1 cellular context compared by ENCODE assay signal in genomic region chr2:172109670-172110421, GRCh38.
A peak's percentile ranks its signal among the peaks of the same experiment; 100 is the strongest.
TF ChIP-seq lines count a peak whose summit lies in the region.

No MANE protein-coding gene starts in this region.

TF ChIP-seq in HepG2, 621 proteins besides CTCF, POLR2A, EP300 and RAD21 (continued from another document and continues in another):
- no peak for TF ChIP-seq PRDM15 (CRISPR knock-in tag; IDR thresholded peaks at IDR 0.05)
- no peak for TF ChIP-seq USF2 (IDR thresholded peaks at IDR 0.05; ENCODE audit: low read depth, low read length)
- no peak for TF ChIP-seq USF2 (CRISPR knock-in tag; IDR thresholded peaks at IDR 0.05; ENCODE audit: borderline replicate concordance)
- no peak for TF ChIP-seq ZNF17 (CRISPR knock-in tag; IDR thresholded peaks at IDR 0.05)
- peak; percentile 26; the same call in 1 of the 2 replicates for TF ChIP-seq SALL1 (CRISPR knock-in tag; IDR thresholded peaks at IDR 0.05)
- peak; percentile 31; the same call in 1 of the 2 replicates for TF ChIP-seq ZFP91 (CRISPR knock-in tag; IDR thresholded peaks at IDR 0.05; ENCODE audit: borderline replicate concordance)
- TF ChIP-seq ZNF329 (CRISPR knock-in tag; IDR thresholded peaks at IDR 0.05; ENCODE audit: low read depth), result no peak
- no peak for TF ChIP-seq ZNF878 (CRISPR knock-in tag; IDR thresholded peaks at IDR 0.05)
- TF ChIP-seq ZNF136 (CRISPR knock-in tag; IDR thresholded peaks at IDR 0.05; ENCODE audit: low read depth), result no peak
- no peak for TF ChIP-seq ZNF441 (CRISPR knock-in tag; IDR thresholded peaks at IDR 0.05; ENCODE audit: borderline replicate concordance)
- TF ChIP-seq PHF20 (CRISPR knock-in tag; IDR thresholded peaks at IDR 0.05), result no peak
- TF ChIP-seq TRAFD1 (CRISPR knock-in tag; IDR thresholded peaks at IDR 0.05; ENCODE audit: borderline replicate concordance), result no peak
- no peak for TF ChIP-seq TIGD3 (CRISPR knock-in tag; IDR thresholded peaks at IDR 0.05; ENCODE audit: borderline replicate concordance)
- no peak for TF ChIP-seq HDAC1 (CRISPR knock-in tag; IDR thresholded peaks at IDR 0.05)
- no peak for TF ChIP-seq MEIS2 (CRISPR knock-in tag; IDR thresholded peaks at IDR 0.05)
- TF ChIP-seq MZF1 (CRISPR knock-in tag; IDR thresholded peaks at IDR 0.05; ENCODE audit: borderline replicate concordance), result no peak
- TF ChIP-seq SOX13 (IDR thresholded peaks at IDR 0.05), result no peak
- no peak for TF ChIP-seq SOX13 (CRISPR knock-in tag; conservative IDR thresholded peaks at IDR 0.05 in 1 of 2, IDR thresholded peaks at IDR 0.05 in 1 of 2)
- no peak for TF ChIP-seq MBNL3 (CRISPR knock-in tag; conservative IDR thresholded peaks at IDR 0.05)
- no peak for TF ChIP-seq FOXO4 (CRISPR knock-in tag; conservative IDR thresholded peaks at IDR 0.05)
- no peak for TF ChIP-seq PRMT3 (CRISPR knock-in tag; IDR thresholded peaks at IDR 0.05; ENCODE audit: borderline replicate concordance, low read depth)
- 0 out of 2 replicates have a peak, but pooled peaks have one; percentile 29 for TF ChIP-seq MTA1 (CRISPR knock-in tag; IDR thresholded peaks at IDR 0.05; ENCODE audit: borderline replicate concordance)
- TF ChIP-seq ZNF317 (CRISPR knock-in tag; IDR thresholded peaks at IDR 0.05), result no peak
- TF ChIP-seq ZNF747 (CRISPR knock-in tag; IDR thresholded peaks at IDR 0.05; ENCODE audit: borderline replicate concordance), result no peak
- no peak for TF ChIP-seq TSC22D2 (CRISPR knock-in tag; IDR thresholded peaks at IDR 0.05; ENCODE audit: borderline replicate concordance)
- TF ChIP-seq LCORL (IDR thresholded peaks at IDR 0.05), result no peak
- TF ChIP-seq LCORL (CRISPR knock-in tag; IDR thresholded peaks at IDR 0.05), result no peak
- TF ChIP-seq ZNF484 (CRISPR knock-in tag; IDR thresholded peaks at IDR 0.05; ENCODE audit: borderline replicate concordance, low read depth), result no peak
- TF ChIP-seq ZNF577 (CRISPR knock-in tag; IDR thresholded peaks at IDR 0.05; ENCODE audit: borderline replicate concordance, low read depth), result no peak
- peak; percentile 61; the same call in 1 of the 2 replicates for TF ChIP-seq ZFY (CRISPR knock-in tag; IDR thresholded peaks at IDR 0.05)
- TF ChIP-seq FOSL1 (CRISPR knock-in tag; IDR thresholded peaks at IDR 0.05; ENCODE audit: borderline replicate concordance), result no peak
- no peak for TF ChIP-seq ZNF18 (CRISPR knock-in tag; IDR thresholded peaks at IDR 0.05; ENCODE audit: insufficient replicate concordance)
- peak; percentile 24; the same call in 1 of the 2 replicates for TF ChIP-seq ZNF768 (CRISPR knock-in tag; IDR thresholded peaks at IDR 0.05)
- no peak for TF ChIP-seq ZNF138 (CRISPR knock-in tag; IDR thresholded peaks at IDR 0.05; ENCODE audit: low read depth)
- TF ChIP-seq HNF4A (CRISPR knock-in tag; IDR thresholded peaks at IDR 0.05), result peak; percentile 38; the same call in 1 of the 2 replicates
- peak; percentile 33 for TF ChIP-seq ZNF629 (CRISPR knock-in tag; conservative IDR thresholded peaks at IDR 0.05)
- no peak for TF ChIP-seq ZNF841 (CRISPR knock-in tag; IDR thresholded peaks at IDR 0.05; ENCODE audit: borderline replicate concordance)
- TF ChIP-seq ZSCAN9 (CRISPR knock-in tag; IDR thresholded peaks at IDR 0.05; ENCODE audit: borderline replicate concordance), result no peak
- TF ChIP-seq KLF12 (CRISPR knock-in tag; IDR thresholded peaks at IDR 0.05; ENCODE audit: borderline replicate concordance), result no peak
- TF ChIP-seq ZNF260 (CRISPR knock-in tag; IDR thresholded peaks at IDR 0.05; ENCODE audit: borderline replicate concordance, low read depth), result no peak
- TF ChIP-seq ZNF543 (CRISPR knock-in tag; IDR thresholded peaks at IDR 0.05), result no peak
- no peak for TF ChIP-seq EEA1 (CRISPR knock-in tag; IDR thresholded peaks at IDR 0.05; ENCODE audit: borderline replicate concordance)
- TF ChIP-seq ZBTB33 (CRISPR knock-in tag; IDR thresholded peaks at IDR 0.05), result peak; percentile 87
- TF ChIP-seq PREB (CRISPR knock-in tag; IDR thresholded peaks at IDR 0.05), result no peak
